ENCODE assay signal across 9 cellular contexts in genomic region chr15:52559583-52559982, GRCh38.
DNase-seq lines count a peak whose midpoint lies in the region; TF ChIP-seq lines count a peak whose summit lies in the region.
"Had no signal": no experiment of that assay in that cellular context is flagged by ENCODE, and none has a peak within 500 bp of the region (broad histone marks: within the 10 kb centered on the region; RNA-seq: fewer than 3 reads in every experiment).

No MANE protein-coding gene starts in this region.

- H3K4me3 ChIP-seq in WERI-Rb-1 (ENCODE audit: low read depth, low read length) (no peak overlapping the region), epithelial cell of esophagus (ENCODE audit: low read length) (no peak overlapping the region)

- H3K9me3 ChIP-seq in WERI-Rb-1 (ENCODE audit: severe bottlenecking): no peaks in the 10 kb centered on the region

- H3K27me3 ChIP-seq in WERI-Rb-1 (ENCODE audit: insufficient read depth, low read depth, severe bottlenecking): no peaks in the 10 kb centered on the region

- H3K27ac ChIP-seq in WERI-Rb-1: peak overlapping the region; percentile 57

- DNase-seq in activated CD4-positive, alpha-beta T cell treated with anti-CD3 and anti-CD28 coated beads for 24 hours (ENCODE audit: low read depth in 2 of 2): peak; percentile 18 to 33
- DNase-seq in activated CD4-positive, alpha-beta T cell treated with anti-CD3 and anti-CD28 coated beads, Interleukin-2, amount 50 U/mL, for 1 hour: no peak
- DNase-seq in WERI-Rb-1 (no peak), epithelial cell of esophagus (ENCODE audit: low read depth) (peak; percentile 59), HuH-7.5 (ENCODE audit: low spot score) (no peak), NCI-H2107 (lab: John Stamatoyannopoulos, UW) (no peak), NCI-H1105 treated with DMSO at 0.1 percent for 48 hours (lab: John Stamatoyannopoulos, UW) (no peak)
- DNase-seq in stimulated activated CD8-positive, alpha-beta memory T cell treated with anti-CD3 and anti-CD28 coated beads, Interleukin-15, amount 100 ng/mL, for 48 hours (ENCODE audit: low read depth in 2 of 2): peak; percentile 33 to 70
- DNase-seq: nephron progenitor cell had no signal

- TF ChIP-seq CTCF in WERI-Rb-1 (IDR thresholded peaks at IDR 0.05; ENCODE audit: low read depth, low read length) (no peak), epithelial cell of esophagus (IDR thresholded peaks at IDR 0.05; ENCODE audit: insufficient read depth, low read depth, low read length, missing control alignments) (no peak)

- H3K36me3 ChIP-seq in WERI-Rb-1: peaks cover 50% of the 10 kb centered on the region

Comparison
In these comparisons a context has a peak if more than half of its experiments do, and no peak if none do; other contexts are left out.
1. DNase-seq: peak in activated CD4-positive, alpha-beta T cell treated with anti-CD3 and anti-CD28 coated beads for 24 hours (2 of 2), epithelial cell of esophagus (single experiment) and stimulated activated CD8-positive, alpha-beta memory T cell treated with anti-CD3 and anti-CD28 coated beads, Interleukin-15, amount 100 ng/mL, for 48 hours (2 of 2); none in activated CD4-positive, alpha-beta T cell treated with anti-CD3 and anti-CD28 coated beads, Interleukin-2, amount 50 U/mL, for 1 hour (single experiment), WERI-Rb-1 (single experiment), HuH-7.5 (single experiment), NCI-H2107 (single experiment) and NCI-H1105 treated with DMSO at 0.1 percent for 48 hours (single experiment).